ENCODE assay signal across 25 cellular contexts in genomic region chr19:17915940-17916593, GRCh38. TPM values are rescaled to one million over a fixed set of nuclear protein-coding genes. Genes with fewer than 3 reads are reported as not detected.
A peak's percentile ranks its signal among the peaks of the same experiment; 100 is the strongest.
DNase-seq lines count a peak whose midpoint lies in the region; ATAC-seq, FAIRE-seq and TF ChIP-seq lines count a peak whose summit lies in the region.
"Had no signal": no experiment of that assay in that cellular context is flagged by ENCODE, and none has a peak within 500 bp of the region (broad histone marks: within the 10 kb centered on the region; RNA-seq: fewer than 3 reads in every experiment).

No MANE protein-coding gene starts in this region.

- H3K4me3 ChIP-seq in bronchial epithelial cell (ENCODE audit: low read depth, low read length) = no peak overlapping the region
- H3K4me3 ChIP-seq in pancreas = no peak overlapping the region
- H3K4me3 ChIP-seq in upper lobe of right lung = no peak overlapping the region
- H3K4me3 ChIP-seq: ascending aorta, esophagus muscularis mucosa, thyroid gland had no signal

- DNase-seq in DMS53 treated with DMSO at 0.1 percent for 48 hours (lab: John Stamatoyannopoulos, UW; ENCODE audit: unreplicated experiment) = peak; percentile 16
- DNase-seq in M059J (ENCODE audit: low read depth) = peak; percentile 70
- peak; percentile 63 for DNase-seq in bronchial epithelial cell (ENCODE audit: low read depth)
- DNase-seq in pancreas = no peak
- DNase-seq in upper lobe of right lung = no peak
- no peak for DNase-seq in D721Med (ENCODE audit: insufficient read length, low spot score)
- no peak for DNase-seq in NCI-H526 treated with DMSO at 0.1 percent for 48 hours (lab: John Stamatoyannopoulos, UW)
- no peak for DNase-seq in NCI-H2171 (lab: John Stamatoyannopoulos, UW)
- DNase-seq: activated CD8-positive, alpha-beta memory T cell treated with anti-CD3 and anti-CD28 coated beads, Interleukin-2, amount 50 U/mL, for 48 hours; CD4-positive, alpha-beta T cell; effector CD4-positive, alpha-beta T cell; NCI-H187 treated with DMSO at 0.1 percent for 48 hours; NCI-H345; occipital lobe; retina; stimulated activated CD4-positive, alpha-beta T cell treated with anti-CD3 and anti-CD28 coated beads, Interleukin-4, amount 100 ng/mL, for 24 hours; stimulated activated naive CD4-positive, alpha-beta T cell treated with Interleukin-2 at 50 U/mL for 16 hours; thyroid gland had no signal

- H3K4me1 ChIP-seq in pancreas (peaks cover 0 to 6% (median 0%) of the 10 kb centered on the region in 3 donors), upper lobe of right lung (no peaks in the 10 kb centered on the region)
- H3K4me1 ChIP-seq: ascending aorta, esophagus muscularis mucosa, thyroid gland had no signal

- H3K36me3 ChIP-seq in bronchial epithelial cell (ENCODE audit: control insufficient read depth, insufficient read depth, low read length) = no peaks in the 10 kb centered on the region
- H3K36me3 ChIP-seq in pancreas = no peaks in the 10 kb centered on the region
- no peaks in the 10 kb centered on the region for H3K36me3 ChIP-seq in upper lobe of right lung
- H3K36me3 ChIP-seq: ascending aorta, esophagus muscularis mucosa, thyroid gland had no signal

- intact Hi-C loops in pancreas (cut with DNase I) = no loop called here
- intact Hi-C loops in upper lobe of right lung (cut with DNase I) = no loop called here

- H3K9me3 ChIP-seq in pancreas (no peaks in the 10 kb centered on the region), upper lobe of right lung (peaks cover 5% of the 10 kb centered on the region)
- H3K9me3 ChIP-seq: thyroid gland had no signal

- WGBS in pancreas, 2 donors = 32 to 41% methylated on average over 6 of the region's 6 CpGs

- ATAC-seq in pancreas = peak; percentile 43 to 85 (median 74)
- ATAC-seq in upper lobe of right lung = no peak
- ATAC-seq: SK-N-SH treated with all-trans-retinoic acid at 6 μM for 48 hours, WTC11 had no signal

- TF ChIP-seq CTCF in bronchial epithelial cell (IDR thresholded peaks at IDR 0.05; ENCODE audit: insufficient read depth, low read length, severe bottlenecking) = no peak
- no peak for TF ChIP-seq CTCF in pancreas (IDR thresholded peaks at IDR 0.05)
- TF ChIP-seq CTCF in upper lobe of right lung (IDR thresholded peaks at IDR 0.05) = no peak
- TF ChIP-seq CTCF in D721Med (IDR thresholded peaks at IDR 0.05; ENCODE audit: insufficient read depth, missing control alignments) = no peak

- H3K27ac ChIP-seq in pancreas (peak overlapping the region in 2 of 4 donors; percentile 29 to 41), upper lobe of right lung (no peak overlapping the region)
- H3K27ac ChIP-seq: ascending aorta, esophagus muscularis mucosa, thyroid gland had no signal

- H3K27me3 ChIP-seq in bronchial epithelial cell (ENCODE audit: control insufficient read depth, insufficient read depth, low read length) (no peaks in the 10 kb centered on the region), pancreas (no peaks in the 10 kb centered on the region), upper lobe of right lung (peaks cover 16% of the 10 kb centered on the region)
- H3K27me3 ChIP-seq: ascending aorta, thyroid gland had no signal

- FAIRE-seq in bronchial epithelial cell (lab: Jason Lieb, UNC) (no peak), pancreas (lab: Jason Lieb, UNC) (no peak), D721Med (lab: Jason Lieb, UNC) (no peak)

RNA-seq across cellular contexts. Expression of gene CCDC124, which starts 16.7 kb away (rescaled TPM):
- total RNA-seq in M059J (2014; rRNA removed; shearing (Covaris generic)) = 31.3 and 36.8 TPM in 2 replicates
- total RNA-seq in bronchial epithelial cell (37.9 and 62.2 TPM in 2 replicates), pancreas (10 to 100 TPM; 15.0 to 35.5 (median 28.9) TPM), upper lobe of right lung (59.7 TPM)
- 10 to 100 TPM; 62.0 to 71.8 TPM for polyA plus RNA-seq in pancreas

RNA-seq across cellular contexts. Expression of gene SLC5A5, which starts 44.3 kb away (rescaled TPM):
- not detected in 2 replicates for total RNA-seq in M059J (2014; rRNA removed; shearing (Covaris generic))
- total RNA-seq in bronchial epithelial cell = under 0.01 and 0.13 TPM in 2 replicates
- total RNA-seq in pancreas = under 1 TPM in 1 of 6 donors, not detected in 5; 0.16 TPM
- under 1 TPM in 1 of 2 donors, not detected in 1; 0.02 TPM for polyA plus RNA-seq in pancreas
- total RNA-seq in upper lobe of right lung = not detected
- total RNA-seq: ascending aorta, lung microvascular endothelial cell, myocyte, RPMI7951 had no signal

RNA-seq across cellular contexts. Expression of gene KCNN1, which starts 50.8 kb away (rescaled TPM):
- total RNA-seq in M059J (2014; rRNA removed; shearing (Covaris generic)) = 0.07 TPM in 1 of 2 replicates, not detected in the other
- not detected in 2 replicates for total RNA-seq in bronchial epithelial cell
- total RNA-seq in pancreas = under 1 TPM in 1 of 6 donors, not detected in 5; 0.19 TPM
- polyA plus RNA-seq in pancreas = under 1 TPM; 0.08 to 0.33 TPM
- not detected for total RNA-seq in upper lobe of right lung
- total RNA-seq: ascending aorta; CD4-positive, alpha-beta T cell; myocyte; RPMI7951 had no signal

RNA-seq across cellular contexts. Expression of gene RPL18A, which starts 56.4 kb away (rescaled TPM):
- total RNA-seq in M059J (2014; rRNA removed; shearing (Covaris generic)) = 622 and 685 TPM in 2 replicates
- total RNA-seq in bronchial epithelial cell (1,530 and 1,590 TPM in 2 replicates), pancreas (1,000 to 10,000 TPM; 1,116 to 2,379 (median 1,559) TPM), upper lobe of right lung (1,315 TPM)
- polyA plus RNA-seq in pancreas = 1,000 to 10,000 TPM; 1,339 to 1,436 TPM

Comparison
In these comparisons a context has a peak if more than half of its experiments do, and no peak if none do; other contexts are left out.
1. DNase-seq: peak in DMS53 treated with DMSO at 0.1 percent for 48 hours (single experiment), M059J (single experiment) and bronchial epithelial cell (single experiment); none in pancreas (0 of 6), upper lobe of right lung (single experiment), D721Med (single experiment), NCI-H526 treated with DMSO at 0.1 percent for 48 hours (single experiment) and NCI-H2171 (single experiment).